In the genomic region with DNA sequence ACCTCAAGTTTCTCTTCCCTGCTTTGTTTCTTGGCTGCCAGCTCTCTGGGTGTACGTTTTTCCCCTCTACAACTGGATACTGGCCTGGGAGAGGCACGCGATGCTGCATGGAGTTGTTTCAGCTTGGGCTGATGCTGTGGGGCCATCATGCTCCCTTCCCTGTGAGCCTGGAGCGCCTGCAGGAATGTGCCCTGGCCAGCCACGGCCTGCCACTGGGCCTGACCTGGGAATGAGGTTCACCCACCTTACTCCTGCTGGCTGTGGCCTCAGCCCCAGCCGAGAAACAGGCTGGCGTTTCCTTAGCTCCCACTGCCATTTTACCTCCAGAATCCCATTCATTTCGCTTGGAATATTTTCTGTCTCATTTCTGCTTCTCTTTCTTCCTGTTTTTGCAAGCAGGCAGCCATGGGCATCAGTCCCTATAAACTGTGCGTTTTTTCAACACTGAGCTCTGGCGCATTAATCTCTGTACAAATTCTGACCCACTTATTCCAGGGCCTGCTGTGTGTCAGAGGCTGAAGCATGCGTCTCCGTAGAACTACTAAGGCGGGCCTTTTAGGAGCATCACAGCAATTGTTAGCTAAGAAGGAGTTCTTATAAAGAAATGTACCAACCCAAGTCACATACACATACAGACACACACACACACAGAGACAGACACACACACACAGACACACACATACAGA, we compare ENCODE assay signal across 2 cellular contexts.
TF ChIP-seq lines count a peak whose summit lies in the region.

No MANE protein-coding gene starts in this region.

TF ChIP-seq in IMR-90, 13 proteins besides CTCF, POLR2A, EP300 and RAD21:
- no peak for TF ChIP-seq CEBPB (IDR thresholded peaks at IDR 0.05; ENCODE audit: low read depth, low read length)
- no peak for TF ChIP-seq MXI1 (IDR thresholded peaks at IDR 0.05; ENCODE audit: borderline replicate concordance, low read depth, low read length)
- TF ChIP-seq RFX5 (IDR thresholded peaks at IDR 0.05; ENCODE audit: low read depth, low read length): no peak
- TF ChIP-seq USF2 (IDR thresholded peaks at IDR 0.05; ENCODE audit: low read depth, low read length): no peak
- TF ChIP-seq ELK1 (IDR thresholded peaks at IDR 0.05; ENCODE audit: borderline replicate concordance, low read depth, low read length): no peak
- no peak for TF ChIP-seq BHLHE40 (IDR thresholded peaks at IDR 0.05; ENCODE audit: low read depth, low read length)
- TF ChIP-seq RCOR1 (IDR thresholded peaks at IDR 0.05; ENCODE audit: insufficient replicate concordance, low read length): no peak
- TF ChIP-seq NFE2L2 (IDR thresholded peaks at IDR 0.05; ENCODE audit: low read depth, low read length): no peak
- no peak for TF ChIP-seq MAFK (IDR thresholded peaks at IDR 0.05; ENCODE audit: low read depth, low read length)
- TF ChIP-seq FOS (IDR thresholded peaks at IDR 0.05; ENCODE audit: low read depth, low read length): no peak
- no peak for TF ChIP-seq CHD1 (IDR thresholded peaks at IDR 0.05; ENCODE audit: low read depth, low read length)
- TF ChIP-seq SMC3 (IDR thresholded peaks at IDR 0.05; ENCODE audit: low read depth, low read length): no peak
- no peak for TF ChIP-seq MAZ (IDR thresholded peaks at IDR 0.05; ENCODE audit: borderline replicate concordance, low read depth, low read length)

TF ChIP-seq in H1, 55 proteins besides CTCF, POLR2A, EP300 and RAD21:
- TF ChIP-seq CBX5 (IDR thresholded peaks at IDR 0.05; ENCODE audit: low read depth, low read length) (no peak), HDAC6 (IDR thresholded peaks at IDR 0.05; ENCODE audit: low read depth, low read length) (no peak)
